8 cellular contexts compared by ENCODE assay signal in the genomic region with DNA sequence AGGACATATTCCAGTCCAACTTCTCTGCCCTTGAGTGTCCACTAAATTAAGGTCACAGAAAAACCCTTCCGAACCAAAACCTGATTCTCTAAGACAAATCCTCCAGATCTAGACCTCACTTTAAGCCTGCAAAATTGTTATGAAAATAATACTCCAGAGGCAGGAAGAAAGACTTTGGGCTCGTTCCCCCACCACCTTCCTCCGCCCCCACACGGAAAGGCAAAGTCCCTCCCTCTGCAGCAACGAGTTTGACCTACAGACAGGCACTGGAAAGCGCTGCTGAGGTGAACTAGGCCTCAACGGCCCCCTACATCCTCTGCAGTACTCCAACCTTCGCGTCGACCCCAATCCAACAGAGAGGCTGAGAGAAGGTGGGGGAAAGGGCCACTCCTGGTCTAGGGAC. TPM values are rescaled to one million over a fixed set of nuclear protein-coding genes. Genes with fewer than 3 reads are reported as not detected.
A peak's percentile ranks its signal among the peaks of the same experiment; 100 is the strongest.
DNase-seq lines count a peak whose midpoint lies in the region; ATAC-seq lines count a peak whose summit lies in the region.

No MANE protein-coding gene starts in this region.

- H3K9me3 ChIP-seq in ES-I3 (ENCODE audit: control insufficient read depth, insufficient read depth, low read length), result no peaks in the 10 kb centered on the region

- H3K9ac ChIP-seq in ES-I3 (ENCODE audit: low read depth, low read length), result peak overlapping the region; percentile 92

- peak overlapping the region; percentile 82 for H3K27ac ChIP-seq in caudate nucleus (ENCODE audit: low read depth, low read length)

- H3K27ac Mint-ChIP-seq in IgD-negative memory B cell, result peak overlapping the region; percentile 56 to 98 (median 96)

- H3K36me3 Mint-ChIP-seq in IgD-negative memory B cell, result peaks cover 5% of the 10 kb centered on the region

- H3K36me3 ChIP-seq in ES-I3 (ENCODE audit: insufficient read depth, low read length), result peaks cover 12% of the 10 kb centered on the region; the same call in 1 of the 2 replicates

- peak; percentile 53 for ATAC-seq in GM21515 (IDR thresholded peaks at IDR 0.05; ENCODE audit: unreplicated experiment)

- H3K4me3 Mint-ChIP-seq in IgD-negative memory B cell, result peak overlapping the region; percentile 63 to 96 (median 92)

- H3K27me3 Mint-ChIP-seq in IgD-negative memory B cell, result no peaks in the 10 kb centered on the region

- peaks cover 3% of the 10 kb centered on the region; the same call in 1 of the 2 replicates for H3K4me1 ChIP-seq in ES-I3 (ENCODE audit: insufficient read depth, low read length)

- peaks cover 12 to 21% (median 15%) of the 10 kb centered on the region in 3 donors for H3K4me1 Mint-ChIP-seq in IgD-negative memory B cell

- H3K9me3 Mint-ChIP-seq in IgD-negative memory B cell, result peaks cover 0 to 3% (median 0%) of the 10 kb centered on the region in 3 donors

- DNase-seq in T-helper 9 cell, result peak; percentile 24
- DNase-seq in caudate nucleus (lab: John Stamatoyannopoulos, UW), result peak in 32 of 61 donors; percentile 3 to 71 (median 26)
- peak; percentile 49 for DNase-seq in kidney tubule cell (ENCODE audit: low spot score)
- DNase-seq in stimulated activated CD4-positive, alpha-beta T cell treated with anti-CD3 and anti-CD28 coated beads, Interleukin-2, amount 100 ng/mL, for 24 hours, result peak; percentile 62 to 63
- no peak for DNase-seq in dedifferentiated amniotic fluid mesenchymal stem cell (ENCODE audit: extremely low spot score)

RNA-seq across cellular contexts. Expression of a gene that starts 0.8 kb away (rescaled TPM):
- 310 TPM for polyA plus RNA-seq in IgD-negative memory B cell

RNA-seq across cellular contexts. Expression of a gene that starts 12.7 kb away (rescaled TPM):
- 27.8 TPM for polyA plus RNA-seq in IgD-negative memory B cell
